In genomic region chr9:93268551-93269314, GRCh38 we compare ENCODE assay signal across 9 cellular contexts.
DNase-seq lines count a peak whose midpoint lies in the region; ATAC-seq and TF ChIP-seq lines count a peak whose summit lies in the region.
"Had no signal": no experiment of that assay in that cellular context is flagged by ENCODE, and none has a peak within 500 bp of the region (broad histone marks: within the 10 kb centered on the region; RNA-seq: fewer than 3 reads in every experiment).

No MANE protein-coding gene starts in this region.

- 83% methylated on average over 16 of the region's 17 CpGs for WGBS in mesenchymal stem cell

- no peaks in the 10 kb centered on the region for H3K27me3 Mint-ChIP-seq in progenitor cell of endocrine pancreas

- no peak overlapping the region for H4K8ac ChIP-seq in mesenchymal stem cell (ENCODE audit: low read length)

- H3K14ac ChIP-seq in mesenchymal stem cell (ENCODE audit: low read length in 2 of 2), result no peak overlapping the region

- H3K4me3 Mint-ChIP-seq in progenitor cell of endocrine pancreas (ENCODE audit: low read depth), result peak overlapping the region; percentile 66

- H3K23ac ChIP-seq in mesenchymal stem cell (ENCODE audit: low read length in 2 of 2), result no peak overlapping the region

- H3K4me1 ChIP-seq in DOHH2 (ENCODE audit: control insufficient read depth, low read length) (peaks cover 98% of the 10 kb centered on the region), mesenchymal stem cell (ENCODE audit: control insufficient read depth, insufficient read depth, low read depth, low read length) (no peaks in the 10 kb centered on the region)

- H3K4me2 ChIP-seq in DOHH2 (ENCODE audit: low read length) (peak overlapping the region; percentile 98), mesenchymal stem cell (ENCODE audit: low read length, poor library complexity, severe bottlenecking) (no peak overlapping the region)

- H2BK15ac ChIP-seq in mesenchymal stem cell (ENCODE audit: low read depth, poor library complexity, severe bottlenecking), result no peak overlapping the region

- H3K79me2 ChIP-seq in DOHH2 (ENCODE audit: control insufficient read depth, low read length), result peaks cover 60% of the 10 kb centered on the region

- no peak for TF ChIP-seq CTCF in DOHH2 (IDR thresholded peaks at IDR 0.05; ENCODE audit: low read depth, low read length, poor library complexity, severe bottlenecking)
- no peak for TF ChIP-seq CTCF in progenitor cell of endocrine pancreas (IDR thresholded peaks at IDR 0.05; ENCODE audit: unreplicated experiment)

- H3K9me3 ChIP-seq in DOHH2 (ENCODE audit: control insufficient read depth, insufficient read depth, low read length), result peaks cover 5% of the 10 kb centered on the region; the same call in 1 of the 2 replicates
- H3K9me3 ChIP-seq in mesenchymal stem cell (ENCODE audit: control insufficient read depth, low read length), result peaks cover 17% of the 10 kb centered on the region

- ATAC-seq in HG03442 (IDR thresholded peaks at IDR 0.05; ENCODE audit: unreplicated experiment) (no peak), GM21381 (IDR thresholded peaks at IDR 0.05; ENCODE audit: unreplicated experiment) (no peak)
- ATAC-seq: right cardiac atrium had no signal

- H2AFZ ChIP-seq in mesenchymal stem cell (ENCODE audit: low read depth, low read length), result no peak overlapping the region

- peaks cover 36% of the 10 kb centered on the region for H3K4me1 Mint-ChIP-seq in progenitor cell of endocrine pancreas (ENCODE audit: low read depth)

- no peaks in the 10 kb centered on the region for H3K79me1 ChIP-seq in mesenchymal stem cell (replicated peaks; ENCODE audit: low read length, poor library complexity, severe bottlenecking)

- no peak overlapping the region for H2BK5ac ChIP-seq in mesenchymal stem cell (ENCODE audit: low read depth, low read length, poor library complexity, severe bottlenecking)

- peaks cover 9% of the 10 kb centered on the region for H3K9me3 Mint-ChIP-seq in progenitor cell of endocrine pancreas (ENCODE audit: low read depth)

- peak overlapping the region; percentile 83 for H3K4me3 ChIP-seq in DOHH2 (ENCODE audit: low read length)
- no peak overlapping the region for H3K4me3 ChIP-seq in mesenchymal stem cell (ENCODE audit: insufficient read depth in 1 of 2, low read depth in 1 of 2, low read length in 2 of 2)

- H3K9me2 ChIP-seq in DOHH2 (replicated peaks; ENCODE audit: control insufficient read depth, low read length), result no peaks in the 10 kb centered on the region

- no peak overlapping the region for H4K91ac ChIP-seq in mesenchymal stem cell (ENCODE audit: low read length)

- H3K27me3 ChIP-seq in DOHH2 (ENCODE audit: control insufficient read depth, low read length) (no peaks in the 10 kb centered on the region), mesenchymal stem cell (ENCODE audit: control insufficient read depth in 1 of 2, insufficient read depth in 1 of 2, low read length in 2 of 2) (peaks cover 9 to 16% of the 10 kb centered on the region in 2 experiments)

- DNase-seq in NCI-H2029 (lab: John Stamatoyannopoulos, UW) (peak; percentile 90), activated T-cell treated with anti-CD3 and anti-CD28 coated beads for 1 hour (ENCODE audit: low read depth) (peak; percentile 21), progenitor cell of endocrine pancreas (ENCODE audit: low spot score, unreplicated experiment) (peak; percentile 59), medulla oblongata (ENCODE audit: extremely low spot score) (no peak), mesenchymal stem cell (no peak)

- H2BK12ac ChIP-seq in mesenchymal stem cell (ENCODE audit: low read length in 2 of 2), result no peak overlapping the region

- no peaks in the 10 kb centered on the region for H4K20me1 ChIP-seq in DOHH2 (ENCODE audit: control insufficient read depth, insufficient read depth, low read depth, low read length)

- H3F3A ChIP-seq in DOHH2 (ENCODE audit: control insufficient read depth, insufficient read depth), result peaks cover 60% of the 10 kb centered on the region

- no peak overlapping the region for H3K4ac ChIP-seq in mesenchymal stem cell (ENCODE audit: low read depth in 1 of 2, low read length in 2 of 2)

- H3K9ac ChIP-seq in mesenchymal stem cell (ENCODE audit: low read length), result no peak overlapping the region

- no peak overlapping the region for H2BK120ac ChIP-seq in mesenchymal stem cell (ENCODE audit: low read depth, low read length)

- H3K36me3 ChIP-seq in DOHH2 (ENCODE audit: control insufficient read depth, low read length) (peaks cover 89% of the 10 kb centered on the region), mesenchymal stem cell (ENCODE audit: control insufficient read depth in 1 of 2, insufficient read depth in 2 of 2, low read depth in 1 of 2, low read length in 2 of 2) (no peaks in the 10 kb centered on the region)

- H2AK5ac ChIP-seq in mesenchymal stem cell (ENCODE audit: low read length, severe bottlenecking), result no peak overlapping the region

- peaks cover 45% of the 10 kb centered on the region for H3K36me3 Mint-ChIP-seq in progenitor cell of endocrine pancreas (ENCODE audit: insufficient read depth)

- peak overlapping the region; percentile 98 for H3K27ac ChIP-seq in DOHH2 (ENCODE audit: low read depth, low read length)
- H3K27ac ChIP-seq in mesenchymal stem cell (ENCODE audit: low read length, poor library complexity, severe bottlenecking), result no peak overlapping the region

- peak overlapping the region; percentile 95 for H3K27ac Mint-ChIP-seq in progenitor cell of endocrine pancreas

- no peak overlapping the region for H3K18ac ChIP-seq in mesenchymal stem cell (ENCODE audit: low read depth in 1 of 2, low read length in 2 of 2)

Comparison
In these comparisons a context has a peak if more than half of its experiments do, and no peak if none do; other contexts are left out.
1. DNase-seq: peak in NCI-H2029 (single experiment), activated T-cell treated with anti-CD3 and anti-CD28 coated beads for 1 hour (single experiment) and progenitor cell of endocrine pancreas (single experiment); none in medulla oblongata (single experiment) and mesenchymal stem cell (single experiment).